In the genomic region with DNA sequence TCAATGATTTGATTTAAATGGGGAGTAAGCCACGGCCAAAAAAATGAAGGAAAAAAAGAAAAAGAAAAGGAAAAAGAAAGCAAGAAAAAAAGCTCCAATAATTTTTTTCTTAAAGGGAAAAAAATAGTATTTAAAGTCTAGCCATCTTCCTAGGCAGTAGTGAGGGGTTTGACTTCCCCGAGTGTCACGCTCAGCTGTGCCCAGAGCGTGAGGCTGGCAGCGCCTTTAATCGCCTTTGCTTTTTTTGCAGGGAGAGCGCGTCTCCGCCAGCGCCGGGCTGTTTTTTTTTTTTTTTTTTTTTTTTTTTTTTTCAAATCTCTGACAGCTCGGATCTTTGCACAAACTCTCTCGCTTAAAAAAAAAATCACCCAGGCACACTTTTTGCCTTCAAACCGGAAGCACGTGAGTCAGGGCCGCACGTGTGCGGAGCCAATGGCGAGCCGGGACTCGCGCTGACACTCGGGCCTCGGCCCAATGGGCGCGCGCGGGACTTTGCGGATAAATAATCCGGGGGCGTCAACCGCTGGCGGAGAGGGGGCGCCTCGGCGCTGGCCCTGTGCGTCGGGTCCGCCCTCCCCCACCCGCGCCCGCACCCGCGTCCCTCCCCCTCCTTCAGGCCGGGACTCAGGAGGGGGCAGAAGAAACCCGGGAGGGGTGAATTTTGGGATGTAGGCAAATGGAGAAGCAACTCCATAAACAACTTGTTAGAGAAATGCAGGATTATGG, we compare ENCODE assay signal across 8 cellular contexts. TPM values are rescaled to one million over a fixed set of nuclear protein-coding genes. Genes with fewer than 3 reads are reported as not detected.
A peak's percentile ranks its signal among the peaks of the same experiment; 100 is the strongest.
DNase-seq lines count a peak whose midpoint lies in the region; ATAC-seq lines count a peak whose summit lies in the region.

A gene (minus strand): TSS at position 202 of the 726 bp plus-strand sequence. CDS start 481 bp downstream, outside the sequence.

- peak within 1 kb of the TSS; percentile 15 for H3K4me3 ChIP-seq in mesodermal cell (ENCODE audit: extremely low read depth, insufficient read depth, low read length, poor library complexity, severe bottlenecking)

- no peaks in the 10 kb centered on the region for H3K9me3 ChIP-seq in mesodermal cell (ENCODE audit: control insufficient read depth, low read length)

- no peak for ATAC-seq in GM18511 (IDR thresholded peaks at IDR 0.05; ENCODE audit: unreplicated experiment)

- H3K36me3 ChIP-seq in mesodermal cell (ENCODE audit: control insufficient read depth, insufficient read depth, low read length), result no peaks in the 10 kb centered on the region

- peak; percentile 65 for DNase-seq in ACHN
- peak; percentile 94 for DNase-seq in HS-5 (ENCODE audit: low read depth)
- DNase-seq in astrocyte of the hippocampus (ENCODE audit: low read depth, low spot score), result peak; percentile 82
- DNase-seq in HK-2 (ENCODE audit: unreplicated experiment), result no peak
- DNase-seq in NCI-H2029 (lab: John Stamatoyannopoulos, UW), result no peak
- no peak for DNase-seq in NOMO-1 treated with dmso at 0.1 percent for 144 hours (lab: John Stamatoyannopoulos, UW; ENCODE audit: unreplicated experiment)

- in situ Hi-C loops in ACHN (cut with HindIII; ENCODE audit: low pct_ligation_motif_present, low pct_unique_long_range_greater_than_20kb, low sequenced_read_pairs), result no loop called here

- 0% methylated on average over 15 to 24 of the region's 46 CpGs for WGBS in mesodermal cell (ENCODE audit: insufficient coverage in 2 of 2), 2 experiments

- peaks cover 8% of the 10 kb centered on the region for H3K4me1 ChIP-seq in mesodermal cell (ENCODE audit: control insufficient read depth, insufficient read depth, low read length, poor library complexity, severe bottlenecking)

- H3K27ac ChIP-seq in mesodermal cell (ENCODE audit: low read depth, low read length, severe bottlenecking), result no peak within 1 kb of the TSS

RNA-seq across cellular contexts. Expression of the gene that starts here (rescaled TPM):
- polyA plus RNA-seq in mesodermal cell (2013, experiment 1 of 2), result 0.48 TPM
- polyA plus RNA-seq in mesodermal cell (2013, experiment 2 of 2), result 0.20 TPM

Comparison
In these comparisons a context has a peak if more than half of its experiments do, and no peak if none do; other contexts are left out.
1. DNase-seq: peak in ACHN (single experiment), HS-5 (single experiment) and astrocyte of the hippocampus (single experiment); none in HK-2 (single experiment), NCI-H2029 (single experiment) and NOMO-1 treated with dmso at 0.1 percent for 144 hours (single experiment).